1 cellular context compared by ENCODE assay signal in the genomic region with DNA sequence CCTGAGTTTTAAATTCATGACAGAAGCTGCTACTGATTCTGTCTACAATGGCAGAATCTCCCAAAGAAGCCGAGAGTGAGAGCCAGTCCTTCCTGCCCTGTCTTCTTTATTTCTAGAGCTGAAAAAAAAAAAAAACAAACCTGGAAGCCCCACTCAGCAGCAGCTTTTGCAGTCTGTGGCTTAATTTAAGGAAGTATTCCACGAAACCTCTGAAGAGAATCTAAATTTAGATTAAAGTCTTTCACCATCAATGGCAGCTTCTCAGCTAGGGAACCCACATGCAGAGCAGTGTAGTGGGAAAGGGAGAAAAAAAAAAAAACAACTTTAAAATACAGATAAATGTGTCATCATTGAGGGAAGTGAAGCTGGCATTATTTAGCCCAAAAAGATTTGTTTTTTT.
TF ChIP-seq lines count a peak whose summit lies in the region.

No MANE protein-coding gene starts in this region.

TF ChIP-seq in SK-N-SH treated with all-trans-retinoic acid at 6 μM for 48 hours, 23 proteins besides CTCF, POLR2A, EP300 and RAD21 (continued from another document):
- no peak for TF ChIP-seq ZC3H10 (CRISPR knock-in tag; IDR thresholded peaks at IDR 0.05)
- no peak for TF ChIP-seq BACH2 (CRISPR knock-in tag; IDR thresholded peaks at IDR 0.05; ENCODE audit: borderline replicate concordance)
- TF ChIP-seq ZNF70 (CRISPR knock-in tag; IDR thresholded peaks at IDR 0.05) = no peak
- TF ChIP-seq OSR1 (CRISPR knock-in tag; IDR thresholded peaks at IDR 0.05) = no peak
- no peak for TF ChIP-seq CSDC2 (CRISPR knock-in tag; IDR thresholded peaks at IDR 0.05)
- no peak for TF ChIP-seq ZFP3 (CRISPR knock-in tag; IDR thresholded peaks at IDR 0.05)
- no peak for TF ChIP-seq TCF4 (CRISPR knock-in tag; IDR thresholded peaks at IDR 0.05; ENCODE audit: borderline replicate concordance)
- no peak for TF ChIP-seq ARNTL (CRISPR knock-in tag; IDR thresholded peaks at IDR 0.05; ENCODE audit: borderline replicate concordance, low read depth)
- no peak for TF ChIP-seq PPARA (CRISPR knock-in tag; IDR thresholded peaks at IDR 0.05; ENCODE audit: borderline replicate concordance)
- TF ChIP-seq ZNF565 (CRISPR knock-in tag; conservative IDR thresholded peaks at IDR 0.05; ENCODE audit: low read depth) = no peak
